ENCODE assay signal across 8 cellular contexts in genomic region chr3:188294823-188295487, GRCh38.
DNase-seq lines count a peak whose midpoint lies in the region; ATAC-seq and TF ChIP-seq lines count a peak whose summit lies in the region.

No MANE protein-coding gene starts in this region.

- ATAC-seq in activated naive CD8-positive, alpha-beta T cell treated with anti-CD3 and anti-CD28 coated beads, Interleukin-2, amount 50 U/mL, for 24 hours, result no peak
- ATAC-seq in SK-N-SH treated with all-trans-retinoic acid at 6 μM for 48 hours, result peak; percentile 87
- no peak for ATAC-seq in T-helper 17 cell
- no peak for ATAC-seq in HG03196 (IDR thresholded peaks at IDR 0.05; ENCODE audit: unreplicated experiment)
- no peak for ATAC-seq in GM21619 (IDR thresholded peaks at IDR 0.05; ENCODE audit: unreplicated experiment)

- no peaks in the 10 kb centered on the region for H3K9me3 Mint-ChIP-seq in activated naive CD8-positive, alpha-beta T cell treated with anti-CD3 and anti-CD28 coated beads, Interleukin-2, amount 50 U/mL, for 24 hours
- H3K9me3 Mint-ChIP-seq in activated naive CD8-positive, alpha-beta T cell treated with anti-CD3 and anti-CD28 coated beads for 36 hours, result peaks cover 1% of the 10 kb centered on the region

- H3K36me3 Mint-ChIP-seq in activated naive CD8-positive, alpha-beta T cell treated with anti-CD3 and anti-CD28 coated beads, Interleukin-2, amount 50 U/mL, for 24 hours (ENCODE audit: low read depth), result peaks cover 16% of the 10 kb centered on the region
- H3K36me3 Mint-ChIP-seq in activated naive CD8-positive, alpha-beta T cell treated with anti-CD3 and anti-CD28 coated beads for 36 hours, result peaks cover 32% of the 10 kb centered on the region
- no peaks in the 10 kb centered on the region for H3K36me3 Mint-ChIP-seq in T-helper 17 cell (ENCODE audit: low read depth)

- H3K9me3 ChIP-seq in T-helper 17 cell (ENCODE audit: control insufficient read depth, low read length, poor library complexity, severe bottlenecking), result no peaks in the 10 kb centered on the region

- H3K27me3 Mint-ChIP-seq in activated naive CD8-positive, alpha-beta T cell treated with anti-CD3 and anti-CD28 coated beads, Interleukin-2, amount 50 U/mL, for 24 hours, result no peaks in the 10 kb centered on the region
- H3K27me3 Mint-ChIP-seq in activated naive CD8-positive, alpha-beta T cell treated with anti-CD3 and anti-CD28 coated beads for 36 hours, result no peaks in the 10 kb centered on the region
- H3K27me3 Mint-ChIP-seq in T-helper 17 cell, result no peaks in the 10 kb centered on the region

- peak overlapping the region; percentile 32 for H3K27ac Mint-ChIP-seq in activated naive CD8-positive, alpha-beta T cell treated with anti-CD3 and anti-CD28 coated beads, Interleukin-2, amount 50 U/mL, for 24 hours
- H3K27ac Mint-ChIP-seq in activated naive CD8-positive, alpha-beta T cell treated with anti-CD3 and anti-CD28 coated beads for 36 hours, result no peak overlapping the region
- H3K27ac Mint-ChIP-seq in T-helper 17 cell, result no peak overlapping the region

- no peak overlapping the region for H3K4me3 ChIP-seq in skeletal muscle cell (ENCODE audit: low read depth, low read length)

- peaks cover 79% of the 10 kb centered on the region for H3K4me1 Mint-ChIP-seq in activated naive CD8-positive, alpha-beta T cell treated with anti-CD3 and anti-CD28 coated beads, Interleukin-2, amount 50 U/mL, for 24 hours
- peaks cover 36% of the 10 kb centered on the region for H3K4me1 Mint-ChIP-seq in activated naive CD8-positive, alpha-beta T cell treated with anti-CD3 and anti-CD28 coated beads for 36 hours
- H3K4me1 Mint-ChIP-seq in T-helper 17 cell, result peaks cover 35% of the 10 kb centered on the region

- H3K4me3 Mint-ChIP-seq in activated naive CD8-positive, alpha-beta T cell treated with anti-CD3 and anti-CD28 coated beads, Interleukin-2, amount 50 U/mL, for 24 hours, result no peak overlapping the region
- no peak overlapping the region for H3K4me3 Mint-ChIP-seq in activated naive CD8-positive, alpha-beta T cell treated with anti-CD3 and anti-CD28 coated beads for 36 hours
- no peak overlapping the region for H3K4me3 Mint-ChIP-seq in T-helper 17 cell

- DNase-seq in activated naive CD8-positive, alpha-beta T cell treated with anti-CD3 and anti-CD28 coated beads, Interleukin-2, amount 50 U/mL, for 24 hours, result no peak
- no peak for DNase-seq in activated naive CD8-positive, alpha-beta T cell treated with anti-CD3 and anti-CD28 coated beads for 36 hours
- DNase-seq in glomerular visceral epithelial cell (ENCODE audit: extremely low spot score) (peak; percentile 87), skeletal muscle cell (ENCODE audit: low read depth) (peak; percentile 86), T-helper 17 cell (no peak)

TF ChIP-seq in SK-N-SH treated with all-trans-retinoic acid at 6 μM for 48 hours, 23 proteins besides CTCF, POLR2A, EP300 and RAD21 (continues in another document):
- TF ChIP-seq SNAI2 (CRISPR knock-in tag; IDR thresholded peaks at IDR 0.05), result no peak
- no peak for TF ChIP-seq PPARA (CRISPR knock-in tag; IDR thresholded peaks at IDR 0.05; ENCODE audit: borderline replicate concordance)
- no peak for TF ChIP-seq OSR1 (CRISPR knock-in tag; IDR thresholded peaks at IDR 0.05)
- TF ChIP-seq ZNF8 (CRISPR knock-in tag; IDR thresholded peaks at IDR 0.05), result no peak
- TF ChIP-seq CREB5 (CRISPR knock-in tag; IDR thresholded peaks at IDR 0.05; ENCODE audit: low read depth), result no peak
- TF ChIP-seq ESRRG (CRISPR knock-in tag; IDR thresholded peaks at IDR 0.05), result no peak
- no peak for TF ChIP-seq ARNTL (CRISPR knock-in tag; IDR thresholded peaks at IDR 0.05; ENCODE audit: borderline replicate concordance, low read depth)
- peak; percentile 76; the same call in 1 of the 2 replicates for TF ChIP-seq CSDC2 (CRISPR knock-in tag; IDR thresholded peaks at IDR 0.05)
- no peak for TF ChIP-seq ZFP30 (CRISPR knock-in tag; IDR thresholded peaks at IDR 0.05)
- no peak for TF ChIP-seq GLIS3 (CRISPR knock-in tag; IDR thresholded peaks at IDR 0.05)
- TF ChIP-seq CSRNP3 (CRISPR knock-in tag; IDR thresholded peaks at IDR 0.05), result no peak
- no peak for TF ChIP-seq TCF4 (CRISPR knock-in tag; IDR thresholded peaks at IDR 0.05; ENCODE audit: borderline replicate concordance)
- peak; percentile 78 for TF ChIP-seq ZC3H10 (CRISPR knock-in tag; IDR thresholded peaks at IDR 0.05)
- TF ChIP-seq ZFP3 (CRISPR knock-in tag; IDR thresholded peaks at IDR 0.05), result peak; percentile 67; the same call in 1 of the 2 replicates
- no peak; the same call in 1 of the 2 replicates for TF ChIP-seq TOX (CRISPR knock-in tag; IDR thresholded peaks at IDR 0.05; ENCODE audit: borderline replicate concordance)
- peak; percentile 80 for TF ChIP-seq ISL1 (CRISPR knock-in tag; IDR thresholded peaks at IDR 0.05)
- TF ChIP-seq ZNF565 (CRISPR knock-in tag; conservative IDR thresholded peaks at IDR 0.05; ENCODE audit: low read depth), result no peak
- TF ChIP-seq TSHZ2 (CRISPR knock-in tag; IDR thresholded peaks at IDR 0.05), result no peak
- no peak for TF ChIP-seq POU6F1 (CRISPR knock-in tag; IDR thresholded peaks at IDR 0.05; ENCODE audit: borderline replicate concordance, low read depth)

Comparison
In these comparisons a context has a peak if more than half of its experiments do, and no peak if none do; other contexts are left out.
1. DNase-seq: peak in glomerular visceral epithelial cell (single experiment) and skeletal muscle cell (single experiment); none in activated naive CD8-positive, alpha-beta T cell treated with anti-CD3 and anti-CD28 coated beads, Interleukin-2, amount 50 U/mL, for 24 hours (single experiment), activated naive CD8-positive, alpha-beta T cell treated with anti-CD3 and anti-CD28 coated beads for 36 hours (single experiment) and T-helper 17 cell (0 of 3).